Comparison of ENCODE assay signal across 8 cellular contexts in genomic region chr21:36141513-36141925, GRCh38. TPM values are rescaled to one million over a fixed set of nuclear protein-coding genes. Genes with fewer than 3 reads are reported as not detected.
DNase-seq lines count a peak whose midpoint lies in the region; ATAC-seq, FAIRE-seq and TF ChIP-seq lines count a peak whose summit lies in the region.

No MANE protein-coding gene starts in this region.

- no peak for FAIRE-seq in kidney (lab: Jason Lieb, UNC)

- ATAC-seq in GM18909 (IDR thresholded peaks at IDR 0.05; ENCODE audit: poor library complexity, unreplicated experiment) (peak; percentile 80), HG03378 (IDR thresholded peaks at IDR 0.05; ENCODE audit: unreplicated experiment) (peak; percentile 91)

- POLR2A ChIA-PET in AG04450 (lab: Yijun Ruan, JAX), result interaction anchor here (1.1 kb wide), 1 partner anchor 178 kb away, joined by 3 read pairs; the partner anchor contains the start of gene MORC3

- CTCF ChIA-PET in AG04450 (lab: Charles Lee), result interaction anchor here (0.6 to 2.2 kb wide), 22 partner anchors 8 to 203 kb away, joined by 3 to 22 read pairs (median 4); no protein-coding TSS in a partner anchor

- peaks cover 0 to 4% of the 10 kb centered on the region in 2 donors for H3K4me1 ChIP-seq in kidney (ENCODE audit: control insufficient read depth in 1 of 2, insufficient read depth in 1 of 2, low read depth in 1 of 2, low read length in 2 of 2)

- no peak overlapping the region for H3K27ac ChIP-seq in AG04450 (ENCODE audit: low read depth, low read length)
- no peak overlapping the region for H3K27ac ChIP-seq in caudate nucleus (ENCODE audit: low read depth, low read length)
- H3K27ac ChIP-seq in kidney (ENCODE audit: low read depth in 2 of 2, low read length in 2 of 2), result no peak overlapping the region

- intact Hi-C loops in kidney (cut with DNase I), result loop anchor here (10.0 kb wide), 1 partner anchor 63 kb away; no protein-coding TSS in a partner anchor

- peak; percentile 86 for TF ChIP-seq CTCF in AG04450 (IDR thresholded peaks at IDR 0.05; ENCODE audit: low read depth, low read length)
- peak; percentile 83 for TF ChIP-seq CTCF in kidney (IDR thresholded peaks at IDR 0.05; ENCODE audit: borderline replicate concordance, extremely low read depth, insufficient read depth)

- no peak overlapping the region for H3K9ac ChIP-seq in kidney (ENCODE audit: low read length in 2 of 2)

- H3K4me3 ChIP-seq in AG04450 (ENCODE audit: low read depth, low read length), result no peak overlapping the region
- H3K4me3 ChIP-seq in kidney (ENCODE audit: low read length in 2 of 2), result no peak overlapping the region

- H3K9me3 ChIP-seq in AG04450 (ENCODE audit: control insufficient read depth, insufficient read depth, low read length) (no peaks in the 10 kb centered on the region), kidney (ENCODE audit: control insufficient read depth in 1 of 2, low read length in 2 of 2) (no peaks in the 10 kb centered on the region)

- H3K36me3 ChIP-seq in kidney (ENCODE audit: control insufficient read depth in 1 of 2, insufficient read depth in 2 of 2, low read length in 2 of 2), result no peaks in the 10 kb centered on the region

- DNase-seq in AG04450 (ENCODE audit: low read depth, low spot score) (peak; percentile 72), NCI-H460 (ENCODE audit: extremely low read depth, low read depth) (peak; percentile 73), caudate nucleus (lab: John Stamatoyannopoulos, UW) (peak in 55 of 61 donors; percentile 8 to 91 (median 50)), kidney (peak; percentile 93)
- DNase-seq in activated CD4-positive, CD25-positive, alpha-beta regulatory T cell treated with anti-CD3 and anti-CD28 coated beads, Interleukin-2, amount 50 U/mL, for 16 hours (ENCODE audit: low read depth, low spot score), result peak; percentile 79
- DNase-seq in stimulated activated CD4-positive, alpha-beta T cell treated with anti-CD3 and anti-CD28 coated beads, Interleukin-2, amount 100 ng/mL, for 48 hours, result peak; percentile 81 to 85

- H3K27me3 ChIP-seq in AG04450 (ENCODE audit: control insufficient read depth, insufficient read depth, low read length), result no peaks in the 10 kb centered on the region

RNA-seq across cellular contexts. Expression of gene CBR3, which starts 6.6 kb away (rescaled TPM):
- polyA plus RNA-seq in AG04450 (2011; rRNA removed), result 10.2 and 10.9 TPM in 2 replicates
- 2.2 and 3.0 TPM in 2 replicates for polyA minus RNA-seq in AG04450 (2011; rRNA and poly(A)+ RNA removed)
- total RNA-seq in NCI-H460 (2014; rRNA removed; shearing (Covaris generic)), result 9.5 and 11.2 TPM in 2 replicates
- 14.1 and 16.9 TPM in 2 replicates for polyA plus RNA-seq in NCI-H460 (2014; cell fraction: nucleus; rRNA removed)
- 2.6 TPM for total RNA-seq in kidney
- 5.9 TPM for polyA plus RNA-seq in kidney (ENCODE audit: insufficient read depth, low read depth, low replicate concordance)

RNA-seq across cellular contexts. Expression of gene DOP1B, which starts 15.1 kb away (rescaled TPM):
- polyA plus RNA-seq in AG04450 (2011; rRNA removed) (7.3 and 8.9 TPM in 2 replicates), kidney (ENCODE audit: insufficient read depth, low read depth, low replicate concordance) (1.2 TPM)
- polyA minus RNA-seq in AG04450 (2011; rRNA and poly(A)+ RNA removed), result 11.9 and 12.9 TPM in 2 replicates
- 6.7 and 7.4 TPM in 2 replicates for total RNA-seq in NCI-H460 (2014; rRNA removed; shearing (Covaris generic))
- 2.5 and 2.7 TPM in 2 replicates for polyA plus RNA-seq in NCI-H460 (2014; cell fraction: nucleus; rRNA removed)
- total RNA-seq in kidney, result 19.2 TPM
